In the genomic region with DNA sequence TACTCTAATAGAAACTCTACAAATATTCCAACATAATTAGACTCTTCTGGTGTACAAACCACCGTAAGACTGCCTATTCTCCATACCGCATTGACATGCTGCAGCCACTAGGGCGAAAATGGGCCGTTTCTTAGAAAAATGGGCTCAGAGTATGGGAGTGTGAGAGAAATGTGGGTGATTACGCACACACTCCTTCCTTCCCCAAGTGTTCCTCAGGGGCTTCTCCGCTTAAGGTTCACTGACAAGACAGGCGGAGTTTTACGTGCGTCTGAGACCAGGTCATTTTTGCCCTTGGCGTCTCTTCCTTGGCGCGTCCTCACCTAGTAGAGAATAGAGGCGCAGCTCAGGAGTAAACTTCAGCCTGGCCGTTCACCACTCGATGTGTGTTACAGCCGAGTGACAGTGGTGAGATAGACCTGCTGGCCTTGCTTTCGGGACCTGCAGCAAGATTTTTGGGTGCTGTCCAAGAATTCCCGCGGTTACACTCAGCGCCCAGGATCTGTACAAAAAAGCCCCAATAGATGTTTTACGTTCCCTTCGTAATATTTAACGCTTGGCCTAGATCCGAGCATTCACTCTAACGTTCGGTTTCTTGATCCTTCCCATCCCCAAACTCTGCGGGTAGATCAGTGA, we compare ENCODE assay signal across 8 cellular contexts. TPM values are rescaled to one million over a fixed set of nuclear protein-coding genes. Genes with fewer than 3 reads are reported as not detected.
DNase-seq lines count a peak whose midpoint lies in the region; ATAC-seq and TF ChIP-seq lines count a peak whose summit lies in the region.

No MANE protein-coding gene starts in this region.

- POLR2A ChIA-PET in PC-9 (lab: Charles Lee; ENCODE audit: unreplicated experiment), result no interaction called here

- no peak overlapping the region for H4K5ac ChIP-seq in mesendoderm (ENCODE audit: low read length)

- H3K9ac ChIP-seq in MM.1S (ENCODE audit: low read length), result peak overlapping the region; percentile 48
- H3K9ac ChIP-seq in mesendoderm (ENCODE audit: low read length), result peak overlapping the region; percentile 6

- no peaks in the 10 kb centered on the region for H4K20me1 ChIP-seq in MM.1S (ENCODE audit: insufficient read depth, low read length)
- no peaks in the 10 kb centered on the region for H4K20me1 ChIP-seq in PC-9 (ENCODE audit: insufficient read depth)

- ATAC-seq in GM19351 (IDR thresholded peaks at IDR 0.05; ENCODE audit: unreplicated experiment) (peak; percentile 3), HG03520 (IDR thresholded peaks at IDR 0.05; ENCODE audit: unreplicated experiment) (no peak)

- H3K4me3 ChIP-seq in MM.1S (ENCODE audit: low read length) (peak overlapping the region; percentile 85), mesendoderm (ENCODE audit: low read length) (no peak overlapping the region), PC-9 (no peak overlapping the region)

- H3K4me2 ChIP-seq in MM.1S (ENCODE audit: low read depth, low read length) (peak overlapping the region; percentile 90), mesendoderm (ENCODE audit: low read length) (peak overlapping the region; percentile 43), PC-9 (no peak overlapping the region)

- H3K4me1 ChIP-seq in MM.1S (ENCODE audit: low read length), result no peaks in the 10 kb centered on the region
- peaks cover 2% of the 10 kb centered on the region for H3K4me1 ChIP-seq in mesendoderm (ENCODE audit: control insufficient read depth, low read depth, low read length)
- no peaks in the 10 kb centered on the region for H3K4me1 ChIP-seq in PC-9 (replicated peaks; ENCODE audit: insufficient read depth)

- H3K36me3 ChIP-seq in MM.1S (replicated peaks; ENCODE audit: insufficient read depth, low read length), result no peaks in the 10 kb centered on the region
- no peaks in the 10 kb centered on the region for H3K36me3 ChIP-seq in mesendoderm (ENCODE audit: control insufficient read depth, insufficient read depth, low read length)
- no peaks in the 10 kb centered on the region for H3K36me3 ChIP-seq in PC-9 (ENCODE audit: low read depth)

- H3K9me3 ChIP-seq in MM.1S (replicated peaks; ENCODE audit: insufficient read depth, low read length) (no peaks in the 10 kb centered on the region), PC-9 (ENCODE audit: insufficient read depth, low read depth) (no peaks in the 10 kb centered on the region; the same call in 1 of the 2 replicates)

- H3K27ac ChIP-seq in MM.1S (ENCODE audit: low read length) (peak overlapping the region; percentile 23; the same call in 1 of the 2 replicates), mesendoderm (ENCODE audit: low read depth, low read length) (no peak overlapping the region), PC-9 (no peak overlapping the region)

- H2AFZ ChIP-seq in MM.1S (ENCODE audit: low read length) (peak overlapping the region; percentile 94), PC-9 (no peak overlapping the region)

- CTCF ChIA-PET in PC-9 (lab: Charles Lee), result no interaction called here

- H3K79me2 ChIP-seq in MM.1S (ENCODE audit: low read length) (no peaks in the 10 kb centered on the region), mesendoderm (ENCODE audit: control insufficient read depth, insufficient read depth, low read length) (no peaks in the 10 kb centered on the region), PC-9 (ENCODE audit: low read depth) (no peaks in the 10 kb centered on the region)

- H3F3A ChIP-seq in MM.1S (ENCODE audit: insufficient read depth, low read length) (peaks cover 4% of the 10 kb centered on the region; the same call in 1 of the 2 replicates), PC-9 (ENCODE audit: insufficient read depth, low read depth) (no peaks in the 10 kb centered on the region)

- no TSS peak for BruUV-seq in PC-9 (replicated peaks; lab: Mats Ljungman, UMichigan)

- no peak overlapping the region for H3K18ac ChIP-seq in mesendoderm (ENCODE audit: low read length)

- peak; percentile 33 for DNase-seq in D341Med (ENCODE audit: low spot score)
- peak; percentile 72 for DNase-seq in MM.1S
- DNase-seq in dermis blood vessel endothelial cell, result peak; percentile 54
- peak; percentile 51 for DNase-seq in mesendoderm
- no peak for DNase-seq in NCI-H1092 (lab: John Stamatoyannopoulos, UW)
- no peak for DNase-seq in PC-9

- TF ChIP-seq CTCF in MM.1S (IDR thresholded peaks at IDR 0.05; ENCODE audit: low read length) (peak; percentile 71), PC-9 (conservative IDR thresholded peaks at IDR 0.05) (no peak)

- no peak overlapping the region for H2BK5ac ChIP-seq in mesendoderm (ENCODE audit: low read length)

- no peak overlapping the region for H3K56ac ChIP-seq in mesendoderm (ENCODE audit: low read length)

- H2BK120ac ChIP-seq in mesendoderm (ENCODE audit: low read depth, low read length), result no peak overlapping the region

- no peak overlapping the region for H2BK15ac ChIP-seq in mesendoderm (replicated peaks; ENCODE audit: low read depth)

- H3K23ac ChIP-seq in mesendoderm (ENCODE audit: low read length), result no peak overlapping the region

- H3K27me3 ChIP-seq in MM.1S (replicated peaks; ENCODE audit: insufficient read depth, low read length), result 0 out of 2 replicates have a peak, but pooled peaks cover 8% of the 10 kb centered on the region
- H3K27me3 ChIP-seq in mesendoderm (ENCODE audit: insufficient read depth, low read length, poor library complexity), result peaks cover 22% of the 10 kb centered on the region
- peaks cover 7% of the 10 kb centered on the region; the same call in 1 of the 2 replicates for H3K27me3 ChIP-seq in PC-9 (ENCODE audit: insufficient read depth, low read depth)

- intact Hi-C loops in PC-9 (cut with micrococcal nuclease; ENCODE audit: unreplicated experiment), result no loop called here

- H2AK5ac ChIP-seq in mesendoderm (ENCODE audit: low read length), result no peak overlapping the region

- no peaks in the 10 kb centered on the region for H3K9me2 ChIP-seq in MM.1S (replicated peaks; ENCODE audit: insufficient read depth, low read length)
- no peaks in the 10 kb centered on the region for H3K9me2 ChIP-seq in PC-9 (ENCODE audit: insufficient read depth)

- H4K8ac ChIP-seq in mesendoderm (ENCODE audit: low read depth, low read length), result no peak overlapping the region

- H3K79me1 ChIP-seq in mesendoderm (ENCODE audit: low read length), result no peaks in the 10 kb centered on the region

- no CpG with 5 or more reads among the region's 27 CpGs for WGBS in mesendoderm (ENCODE audit: extremely low coverage, insufficient coverage, low lambda C conversion rate)

- H3K4ac ChIP-seq in mesendoderm (ENCODE audit: low read depth, low read length), result no peak overlapping the region

RNA-seq across cellular contexts. Expression of a gene that starts 1.8 kb away (rescaled TPM):
- total RNA-seq in dermis blood vessel endothelial cell, result under 0.01 and 0.05 TPM in 2 replicates
- 0.08 TPM for polyA plus RNA-seq in mesendoderm (2013, experiment 1 of 2)
- polyA plus RNA-seq in mesendoderm (2013, experiment 2 of 2), result 0.08 TPM
- total RNA-seq in PC-9 (2021), result not detected in 2 replicates

Comparison
In these comparisons a context has a peak if more than half of its experiments do, and no peak if none do; other contexts are left out.
1. DNase-seq: peak in D341Med (single experiment), MM.1S (single experiment), dermis blood vessel endothelial cell (single experiment) and mesendoderm (single experiment); none in NCI-H1092 (single experiment) and PC-9 (0 of 2).